12 cellular contexts compared by ENCODE assay signal in the genomic region with DNA sequence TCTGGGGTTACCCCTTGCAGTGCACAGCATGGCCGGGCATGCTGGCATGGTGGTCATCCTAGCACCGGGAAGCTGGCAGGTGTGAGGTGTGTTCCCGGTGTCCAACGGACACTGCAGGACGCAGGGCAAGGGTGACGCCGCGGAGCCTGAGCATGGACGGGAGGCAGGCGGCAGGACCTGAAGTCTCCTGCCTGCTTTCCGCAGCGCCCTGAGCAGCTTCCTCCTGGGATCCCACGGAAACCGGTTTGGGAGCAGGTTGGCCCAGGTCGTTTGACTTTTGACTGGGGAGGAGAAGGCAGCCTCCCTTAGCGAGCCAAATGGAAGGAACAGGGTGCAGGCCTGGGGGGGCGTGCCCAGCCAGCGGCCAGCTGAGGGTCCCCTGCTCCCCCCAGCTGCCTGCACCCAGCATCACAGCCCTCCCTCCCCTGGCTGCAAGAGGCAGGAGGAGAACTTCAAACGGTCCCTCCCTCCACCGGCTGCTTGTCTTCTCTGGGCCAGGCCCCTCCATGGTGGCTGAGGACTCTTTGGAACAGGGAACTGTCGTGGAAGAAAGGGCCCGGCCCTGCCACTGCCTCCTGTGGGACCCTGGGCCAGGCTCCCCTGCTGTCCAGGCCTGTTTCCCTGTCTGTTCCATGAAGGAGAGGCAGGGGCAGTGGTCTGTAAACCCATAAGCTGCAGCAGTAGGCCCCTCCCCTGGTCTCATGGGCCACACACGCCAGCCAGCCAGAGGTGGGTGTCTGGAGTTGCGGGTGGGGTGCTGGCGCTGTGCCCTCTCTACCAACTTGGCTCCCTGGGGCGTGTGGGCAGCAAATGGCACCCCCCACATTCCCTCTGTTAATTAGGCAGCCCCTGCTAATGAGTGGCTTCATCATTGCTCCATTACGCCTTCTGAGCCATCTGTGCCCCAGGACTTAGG. TPM values are rescaled to one million over a fixed set of nuclear protein-coding genes. Genes with fewer than 3 reads are reported as not detected.
DNase-seq lines count a peak whose midpoint lies in the region; ATAC-seq, FAIRE-seq and TF ChIP-seq lines count a peak whose summit lies in the region.
"Had no signal": no experiment of that assay in that cellular context is flagged by ENCODE, and none has a peak within 500 bp of the region (broad histone marks: within the 10 kb centered on the region; RNA-seq: fewer than 3 reads in every experiment).

No MANE protein-coding gene starts in this region.

- H3K23me2 ChIP-seq in H1 (ENCODE audit: low read depth, low read length), result peaks cover 3% of the 10 kb centered on the region; the same call in 1 of the 2 replicates

- H2BK15ac ChIP-seq in H1 (ENCODE audit: low read length) (peak overlapping the region; percentile 83; the same call in 1 of the 2 replicates), neuronal stem cell (ENCODE audit: low read length) (peak overlapping the region; percentile 96)

- H3K23ac ChIP-seq in H1 (ENCODE audit: insufficient read length) (no peak overlapping the region), neuronal stem cell (ENCODE audit: low read depth, low read length, poor library complexity) (peak overlapping the region; percentile 85)

- TF ChIP-seq CTCF in A549 (IDR thresholded peaks at IDR 0.05) (no peak), H1 (IDR thresholded peaks at IDR 0.05; ENCODE audit: control extremely low read depth in 1 of 3, insufficient read depth in 1 of 3, low read depth in 1 of 3, low read length in 3 of 3) (no peak), GM20000 (IDR thresholded peaks at IDR 0.05; ENCODE audit: extremely low read depth, missing control alignments) (no peak)

- TF ChIP-seq RAD21 in A549 (conservative IDR thresholded peaks at IDR 0.05 in 1 of 2, IDR thresholded peaks at IDR 0.05 in 1 of 2) (no peak), H1 (IDR thresholded peaks at IDR 0.05 in 1 of 2, conservative IDR thresholded peaks at IDR 0.05 in 1 of 2; ENCODE audit: low read depth in 2 of 2, low read length in 2 of 2) (no peak)

- H3K79me1 ChIP-seq in H1 (ENCODE audit: low read depth, low read length) (no peaks in the 10 kb centered on the region), neuronal stem cell (ENCODE audit: low read depth, low read length) (no peaks in the 10 kb centered on the region)

- H4K8ac ChIP-seq in H1 (ENCODE audit: extremely low read depth, insufficient read depth, low read length) (peak overlapping the region; percentile 57; the same call in 1 of the 2 replicates), neuronal stem cell (ENCODE audit: low read depth, low read length) (no peak overlapping the region)

- TF ChIP-seq POLR2A in A549 (IDR thresholded peaks at IDR 0.05; ENCODE audit: low read length) (no peak), H1 (IDR thresholded peaks at IDR 0.05; ENCODE audit: control extremely low read depth in 1 of 2, low read depth in 2 of 2, low read length in 2 of 2) (no peak)

- no peaks in the 10 kb centered on the region for H4K20me1 ChIP-seq in H1 (replicated peaks in 1 of 2; ENCODE audit: control insufficient read depth in 1 of 2, insufficient read depth in 2 of 2, low read length in 2 of 2)

- DNase-seq in A549 (ENCODE audit: low read depth in 1 of 2, low spot score in 1 of 2) (no peak), HPDE6-E6E7 (ENCODE audit: extremely low spot score) (peak; percentile 74), H1 (ENCODE audit: low read depth in 1 of 2, low spot score in 2 of 2) (no peak), neuronal stem cell (ENCODE audit: low spot score) (no peak), GOT3 (lab: John Stamatoyannopoulos, UW) (no peak), GM20000 (ENCODE audit: low spot score) (no peak), middle frontal gyrus (ENCODE audit: extremely low spot score, low spot score) (no peak)
- DNase-seq: hypothalamus, nucleus accumbens, WERI-Rb-1 had no signal

- H3K4me1 ChIP-seq in A549 (peaks cover 89% of the 10 kb centered on the region), H1 (replicated peaks in 1 of 4; ENCODE audit: control insufficient read depth in 3 of 4, insufficient read depth in 4 of 4, low read length in 3 of 4) (peaks cover 0 to 29% (median 15%) of the 10 kb centered on the region in 4 experiments; a peak in 6 of 7 replicates), neuronal stem cell (ENCODE audit: control insufficient read depth in 2 of 2, insufficient read depth in 1 of 2, low read depth in 1 of 2, low read length in 2 of 2) (peaks cover 21 to 28% of the 10 kb centered on the region in 2 donors)

- H4K5ac ChIP-seq in H1 (ENCODE audit: insufficient read length, low read depth, low read length), result no peak overlapping the region

- no peak overlapping the region for H3K4ac ChIP-seq in H1 (replicated peaks; ENCODE audit: insufficient read length, low read depth, low read length)
- H3K4ac ChIP-seq in neuronal stem cell (ENCODE audit: low read length), result peak overlapping the region; percentile 89

- ATAC-seq in A549, result no peak
- no peak for ATAC-seq in HG02885 (IDR thresholded peaks at IDR 0.05; ENCODE audit: poor library complexity, unreplicated experiment)

- H3K27ac ChIP-seq in A549, result peak overlapping the region; percentile 91 to 98
- no peak overlapping the region for H3K27ac ChIP-seq in H1 (ENCODE audit: low read depth, low read length)
- no peak overlapping the region for H3K27ac ChIP-seq in neuronal stem cell (replicated peaks; ENCODE audit: low read length)
- H3K27ac ChIP-seq: WERI-Rb-1 had no signal

- CTCF ChIA-PET in A549 (lab: Yijun Ruan, JAX) (interaction anchor here (0.6 to 12.2 kb wide), 8 partner anchors 10 to 69 kb away, joined by 3 to 100 read pairs (median 6); no protein-coding TSS in a partner anchor), H1 (lab: Charles Lee; ENCODE audit: partially characterized antibody) (interaction anchor here (0.7 to 10.1 kb wide), 13 partner anchors 11 to 311 kb away, joined by 3 to 79 read pairs (median 4); no protein-coding TSS in a partner anchor)

- TF ChIP-seq EP300 in A549 (IDR thresholded peaks at IDR 0.05) (no peak), H1 (IDR thresholded peaks at IDR 0.05; ENCODE audit: borderline replicate concordance in 1 of 2, low read depth in 2 of 2, low read length in 2 of 2) (no peak)

- no peak overlapping the region; a peak in 2 of 7 replicates for H3K9ac ChIP-seq in H1 (replicated peaks in 1 of 4; ENCODE audit: extremely low read depth in 1 of 4, low read depth in 3 of 4, low read length in 3 of 4)
- peak overlapping the region; percentile 60 for H3K9ac ChIP-seq in neuronal stem cell (ENCODE audit: low read depth, low read length, poor library complexity)

- no peak overlapping the region for H2AK5ac ChIP-seq in H1 (ENCODE audit: low read depth, low read length)
- peak overlapping the region; percentile 99 for H2AK5ac ChIP-seq in neuronal stem cell (ENCODE audit: low read depth, low read length)

- no peaks in the 10 kb centered on the region for H3K36me3 ChIP-seq in H1 (ENCODE audit: control insufficient read depth in 2 of 4, insufficient read depth in 4 of 4, low read length in 3 of 4)
- H3K36me3 ChIP-seq in neuronal stem cell (replicated peaks in 1 of 2; ENCODE audit: control insufficient read depth in 2 of 2, insufficient read depth in 2 of 2, low read length in 2 of 2), result no peaks in the 10 kb centered on the region
- H3K36me3 ChIP-seq: WERI-Rb-1 had no signal

- H3K4me3 ChIP-seq in A549 (no peak overlapping the region), H1 (ENCODE audit: extremely low read depth in 1 of 4, insufficient read depth in 2 of 4, low read depth in 3 of 4, low read length in 4 of 4) (no peak overlapping the region), neuronal stem cell (ENCODE audit: low read length in 2 of 2) (no peak overlapping the region)

- H3K14ac ChIP-seq in H1 (ENCODE audit: insufficient read length), result no peak overlapping the region
- peak overlapping the region; percentile 21 for H3K14ac ChIP-seq in neuronal stem cell (ENCODE audit: low read length)

- H2BK12ac ChIP-seq in H1 (ENCODE audit: low read depth, low read length) (peak overlapping the region; percentile 90; the same call in 1 of the 2 replicates), neuronal stem cell (ENCODE audit: low read length) (peak overlapping the region; percentile 100)

- POLR2A ChIA-PET in A549 (lab: Yijun Ruan, JAX), result no interaction called here
- POLR2A ChIA-PET in H1 (lab: Charles Lee; ENCODE audit: partially characterized antibody), result interaction anchor here (1.1 to 2.3 kb wide), 7 partner anchors 10 to 84 kb away, joined by 3 to 5 read pairs (median 4); a partner anchor contains a TSS

- H3K79me2 ChIP-seq in H1 (ENCODE audit: control insufficient read depth in 1 of 2, insufficient read depth in 2 of 2, low read length in 2 of 2), result no peaks in the 10 kb centered on the region

- no peak for FAIRE-seq in A549 (lab: Jason Lieb, UNC)
- no peak for FAIRE-seq in H1 (lab: Jason Lieb, UNC)

- H3K4me2 ChIP-seq in A549 (peak overlapping the region; percentile 59), H1 (ENCODE audit: insufficient read depth in 1 of 2, low read depth in 2 of 2, low read length in 2 of 2) (no peak overlapping the region; a peak in 1 of 4 replicates), neuronal stem cell (ENCODE audit: insufficient read depth, low read length, poor library complexity, severe bottlenecking) (peak overlapping the region; percentile 11)

- peak overlapping the region; percentile 71 for H4K91ac ChIP-seq in H1 (replicated peaks; ENCODE audit: insufficient read length, low read length)
- no peak overlapping the region for H4K91ac ChIP-seq in neuronal stem cell (ENCODE audit: low read depth, low read length, poor library complexity)

- H3K9me3 ChIP-seq in A549 (no peaks in the 10 kb centered on the region), H1 (ENCODE audit: insufficient read depth in 2 of 2, low read depth in 1 of 2, low read length in 1 of 2) (no peaks in the 10 kb centered on the region), neuronal stem cell (replicated peaks in 1 of 2; ENCODE audit: control insufficient read depth in 2 of 2, insufficient read depth in 1 of 2, low read depth in 1 of 2, low read length in 2 of 2) (no peaks in the 10 kb centered on the region)

- no peak overlapping the region for H2BK20ac ChIP-seq in H1 (ENCODE audit: low read length)

- no peaks in the 10 kb centered on the region for H3K27me3 ChIP-seq in H1 (replicated peaks in 1 of 4; ENCODE audit: control insufficient read depth in 3 of 4, extremely low read depth in 1 of 4, insufficient read depth in 3 of 4, low read length in 3 of 4)
- no peaks in the 10 kb centered on the region for H3K27me3 ChIP-seq in neuronal stem cell (ENCODE audit: control insufficient read depth in 3 of 3, insufficient read depth in 3 of 3, low read depth in 1 of 3, low read length in 3 of 3)

- H2BK120ac ChIP-seq in H1 (replicated peaks; ENCODE audit: low read depth, low read length) (no peak overlapping the region), neuronal stem cell (ENCODE audit: low read depth, low read length) (peak overlapping the region; percentile 68)

- H2AFZ ChIP-seq in H1 (ENCODE audit: low read length) (no peak overlapping the region), neuronal stem cell (ENCODE audit: low read length) (peak overlapping the region; percentile 85)

- H3K18ac ChIP-seq in H1 (ENCODE audit: extremely low read depth, low read length) (peak overlapping the region; percentile 62), neuronal stem cell (ENCODE audit: low read length) (peak overlapping the region; percentile 92)

- H2BK5ac ChIP-seq in H1 (ENCODE audit: low read depth, low read length), result peak overlapping the region; percentile 71; the same call in 1 of the 2 replicates
- peak overlapping the region; percentile 60 for H2BK5ac ChIP-seq in neuronal stem cell (ENCODE audit: low read length)

- H3K56ac ChIP-seq in H1 (replicated peaks; ENCODE audit: insufficient read length, low read depth, low read length), result no peak overlapping the region

- 89% methylated on average over 19 of the region's 27 CpGs for WGBS in A549 (ENCODE audit: missing lambda C conversion rate)
- 71% methylated on average over 19 of the region's 27 CpGs; no CpG with 5 or more reads in 1 of the 2 experiments for WGBS in H1 (ENCODE audit: extremely low coverage in 1 of 2, insufficient coverage in 1 of 2, insufficient read length in 1 of 2, insufficient replicate concordance in 2 of 2, low coverage in 1 of 2, low lambda C conversion rate in 2 of 2, missing lambda C conversion rate in 1 of 2), 2 experiments
- WGBS in neuronal stem cell (ENCODE audit: extremely low coverage in 2 of 2, insufficient read length in 2 of 2, insufficient replicate concordance in 1 of 2), 2 donors, result no CpG with 5 or more reads among the region's 27 CpGs

RNA-seq across cellular contexts. Expression of a gene that starts 7.9 kb away (rescaled TPM):
- polyA plus RNA-seq in A549 (2011; rRNA removed) (28.3 and 37.7 TPM in 2 replicates), A549 (2017; fragmentation: RNase III; extraction: RNeasy Plus Mini Kit Qiagen cat#74134 plus additional on column Dnase treatment) (91.8 to 142 TPM (median 130 TPM) in 3 replicates), H1 (2011; rRNA removed) (2.6 and 2.9 TPM in 2 replicates)
- 46.7 and 66.1 TPM in 2 replicates for polyA plus RNA-seq in A549 (2012; cell fraction: cytosol; rRNA removed)
- polyA plus RNA-seq in A549 (2012; cell fraction: nucleus; rRNA removed), result 102 and 106 TPM in 2 replicates
- 31.9 and 33.7 TPM in 2 replicates for polyA minus RNA-seq in A549 (2011; rRNA and poly(A)+ RNA removed)
- total RNA-seq in H1 (2021; fragmentation: NEBNext Ultra II Directional; extraction: Animal tissue kit (Norgen Biotek cat#: 25700)), result 0.78 and 1.3 TPM in 2 replicates
- polyA plus RNA-seq in H1 (2011; cell fraction: cytosol; rRNA removed), result 1.3 TPM
- 1.6 TPM for polyA plus RNA-seq in H1 (2011; cell fraction: nucleus; rRNA removed)
- 0.99 to 2.2 TPM (median 1.4 TPM) in 4 replicates for polyA plus RNA-seq in H1 (2012, experiment 1 of 2)
- 1.4 TPM for polyA plus RNA-seq in H1 (2012, experiment 2 of 2)
- polyA plus RNA-seq in H1 (2013, experiment 1 of 2), result 2.8 TPM
- 3.7 TPM for polyA plus RNA-seq in H1 (2013, experiment 2 of 2)
- 1.2 and 1.7 TPM in 2 replicates for polyA minus RNA-seq in H1 (2011; rRNA and poly(A)+ RNA removed)
- 0.81 TPM for polyA minus RNA-seq in H1 (2011; cell fraction: cytosol; rRNA and poly(A)+ RNA removed)
- polyA minus RNA-seq in H1 (2011; cell fraction: nucleus; rRNA and poly(A)+ RNA removed), result 3.1 TPM
- 127 TPM for polyA plus RNA-seq in neuronal stem cell (2013, experiment 1 of 2)
- 124 TPM for polyA plus RNA-seq in neuronal stem cell (2013, experiment 2 of 2)
- total RNA-seq: OCI-LY7 had no signal

RNA-seq across cellular contexts. Expression of a gene that starts 47.5 kb away (rescaled TPM):
- polyA plus RNA-seq in A549 (2011; rRNA removed), result 0.45 and 0.77 TPM in 2 replicates
- polyA plus RNA-seq in A549 (2012; cell fraction: cytosol; rRNA removed), result 0.17 and 0.22 TPM in 2 replicates
- 0.70 and 0.87 TPM in 2 replicates for polyA plus RNA-seq in A549 (2012; cell fraction: nucleus; rRNA removed)
- 0.17 to 0.34 TPM (median 0.25 TPM) in 3 replicates for polyA plus RNA-seq in A549 (2017; fragmentation: RNase III; extraction: RNeasy Plus Mini Kit Qiagen cat#74134 plus additional on column Dnase treatment)
- polyA minus RNA-seq in A549 (2011; rRNA and poly(A)+ RNA removed), result 0.41 and 1.2 TPM in 2 replicates
- 0.15 and 0.28 TPM in 2 replicates for total RNA-seq in H1 (2021; fragmentation: NEBNext Ultra II Directional; extraction: Animal tissue kit (Norgen Biotek cat#: 25700))
- polyA plus RNA-seq in H1 (2011; rRNA removed), result 0.94 and 0.98 TPM in 2 replicates
- polyA plus RNA-seq in H1 (2011; cell fraction: cytosol; rRNA removed), result 1.00 TPM
- 0.87 TPM for polyA plus RNA-seq in H1 (2011; cell fraction: nucleus; rRNA removed)
- 0.64 to 1.4 TPM (median 0.87 TPM) in 4 replicates for polyA plus RNA-seq in H1 (2012, experiment 1 of 2)
- 0.42 TPM for polyA plus RNA-seq in H1 (2012, experiment 2 of 2)
- 0.20 TPM for polyA plus RNA-seq in H1 (2013, experiment 1 of 2)
- 0.52 TPM for polyA plus RNA-seq in H1 (2013, experiment 2 of 2)
- 0.59 and 0.69 TPM in 2 replicates for polyA minus RNA-seq in H1 (2011; rRNA and poly(A)+ RNA removed)
- not detected for polyA minus RNA-seq in H1 (2011; cell fraction: cytosol; rRNA and poly(A)+ RNA removed)
- polyA minus RNA-seq in H1 (2011; cell fraction: nucleus; rRNA and poly(A)+ RNA removed), result 0.60 TPM
- 0.25 TPM for polyA plus RNA-seq in neuronal stem cell (2013, experiment 1 of 2)
- polyA plus RNA-seq in neuronal stem cell (2013, experiment 2 of 2), result 0.33 TPM
- total RNA-seq: OCI-LY7 had no signal

Comparison
In these comparisons a context has a peak if more than half of its experiments do, and no peak if none do; other contexts are left out.
1. H3K27ac ChIP-seq: peak in A549 (2 of 2); none in H1 (single experiment) and neuronal stem cell (single experiment).
2. H3K4me2 ChIP-seq: peak in A549 (single experiment) and neuronal stem cell (single experiment); none in H1 (0 of 2).
3. RNA of a gene that starts 7.9 kb away (polyA plus RNA-seq): 28.3 to 142 TPM in A549; 0.99 to 3.7 TPM in H1; every median in the first group is over 4 times any median in the second.